In the genomic region with DNA sequence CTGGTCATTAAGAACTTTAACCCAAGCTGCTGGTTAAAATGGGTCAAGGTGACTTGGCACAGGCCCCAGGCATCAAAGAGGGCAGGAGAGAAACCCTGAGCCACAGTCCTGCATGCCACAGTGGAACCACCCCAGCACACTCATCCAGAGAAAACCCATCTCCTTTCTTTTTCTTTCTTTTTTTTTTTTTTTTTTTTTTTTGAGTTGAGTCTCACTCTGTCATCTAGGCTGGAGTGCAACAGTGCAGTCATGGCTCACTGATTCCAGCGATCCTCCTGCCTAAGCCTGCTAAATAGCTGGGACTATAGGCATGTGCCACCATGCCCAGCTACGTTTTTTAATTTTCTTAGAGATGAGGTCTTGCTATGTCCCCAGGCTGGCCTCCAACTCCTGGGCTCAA, we compare ENCODE assay signal across 1 cellular context.
TF ChIP-seq lines count a peak whose summit lies in the region.

No MANE protein-coding gene starts in this region.

TF ChIP-seq in H1, 55 proteins besides CTCF, POLR2A, EP300 and RAD21 (continued from another document):
- no peak for TF ChIP-seq RFX5 (IDR thresholded peaks at IDR 0.05; ENCODE audit: borderline replicate concordance, low read depth, low read length)
- TF ChIP-seq CREB1 (IDR thresholded peaks at IDR 0.05), result no peak
- no peak for TF ChIP-seq SUZ12 (IDR thresholded peaks at IDR 0.05; ENCODE audit: low read length)
- TF ChIP-seq POLR2AphosphoS5 (IDR thresholded peaks at IDR 0.05; ENCODE audit: low read depth, low read length), result no peak
- TF ChIP-seq, protein P1, sequence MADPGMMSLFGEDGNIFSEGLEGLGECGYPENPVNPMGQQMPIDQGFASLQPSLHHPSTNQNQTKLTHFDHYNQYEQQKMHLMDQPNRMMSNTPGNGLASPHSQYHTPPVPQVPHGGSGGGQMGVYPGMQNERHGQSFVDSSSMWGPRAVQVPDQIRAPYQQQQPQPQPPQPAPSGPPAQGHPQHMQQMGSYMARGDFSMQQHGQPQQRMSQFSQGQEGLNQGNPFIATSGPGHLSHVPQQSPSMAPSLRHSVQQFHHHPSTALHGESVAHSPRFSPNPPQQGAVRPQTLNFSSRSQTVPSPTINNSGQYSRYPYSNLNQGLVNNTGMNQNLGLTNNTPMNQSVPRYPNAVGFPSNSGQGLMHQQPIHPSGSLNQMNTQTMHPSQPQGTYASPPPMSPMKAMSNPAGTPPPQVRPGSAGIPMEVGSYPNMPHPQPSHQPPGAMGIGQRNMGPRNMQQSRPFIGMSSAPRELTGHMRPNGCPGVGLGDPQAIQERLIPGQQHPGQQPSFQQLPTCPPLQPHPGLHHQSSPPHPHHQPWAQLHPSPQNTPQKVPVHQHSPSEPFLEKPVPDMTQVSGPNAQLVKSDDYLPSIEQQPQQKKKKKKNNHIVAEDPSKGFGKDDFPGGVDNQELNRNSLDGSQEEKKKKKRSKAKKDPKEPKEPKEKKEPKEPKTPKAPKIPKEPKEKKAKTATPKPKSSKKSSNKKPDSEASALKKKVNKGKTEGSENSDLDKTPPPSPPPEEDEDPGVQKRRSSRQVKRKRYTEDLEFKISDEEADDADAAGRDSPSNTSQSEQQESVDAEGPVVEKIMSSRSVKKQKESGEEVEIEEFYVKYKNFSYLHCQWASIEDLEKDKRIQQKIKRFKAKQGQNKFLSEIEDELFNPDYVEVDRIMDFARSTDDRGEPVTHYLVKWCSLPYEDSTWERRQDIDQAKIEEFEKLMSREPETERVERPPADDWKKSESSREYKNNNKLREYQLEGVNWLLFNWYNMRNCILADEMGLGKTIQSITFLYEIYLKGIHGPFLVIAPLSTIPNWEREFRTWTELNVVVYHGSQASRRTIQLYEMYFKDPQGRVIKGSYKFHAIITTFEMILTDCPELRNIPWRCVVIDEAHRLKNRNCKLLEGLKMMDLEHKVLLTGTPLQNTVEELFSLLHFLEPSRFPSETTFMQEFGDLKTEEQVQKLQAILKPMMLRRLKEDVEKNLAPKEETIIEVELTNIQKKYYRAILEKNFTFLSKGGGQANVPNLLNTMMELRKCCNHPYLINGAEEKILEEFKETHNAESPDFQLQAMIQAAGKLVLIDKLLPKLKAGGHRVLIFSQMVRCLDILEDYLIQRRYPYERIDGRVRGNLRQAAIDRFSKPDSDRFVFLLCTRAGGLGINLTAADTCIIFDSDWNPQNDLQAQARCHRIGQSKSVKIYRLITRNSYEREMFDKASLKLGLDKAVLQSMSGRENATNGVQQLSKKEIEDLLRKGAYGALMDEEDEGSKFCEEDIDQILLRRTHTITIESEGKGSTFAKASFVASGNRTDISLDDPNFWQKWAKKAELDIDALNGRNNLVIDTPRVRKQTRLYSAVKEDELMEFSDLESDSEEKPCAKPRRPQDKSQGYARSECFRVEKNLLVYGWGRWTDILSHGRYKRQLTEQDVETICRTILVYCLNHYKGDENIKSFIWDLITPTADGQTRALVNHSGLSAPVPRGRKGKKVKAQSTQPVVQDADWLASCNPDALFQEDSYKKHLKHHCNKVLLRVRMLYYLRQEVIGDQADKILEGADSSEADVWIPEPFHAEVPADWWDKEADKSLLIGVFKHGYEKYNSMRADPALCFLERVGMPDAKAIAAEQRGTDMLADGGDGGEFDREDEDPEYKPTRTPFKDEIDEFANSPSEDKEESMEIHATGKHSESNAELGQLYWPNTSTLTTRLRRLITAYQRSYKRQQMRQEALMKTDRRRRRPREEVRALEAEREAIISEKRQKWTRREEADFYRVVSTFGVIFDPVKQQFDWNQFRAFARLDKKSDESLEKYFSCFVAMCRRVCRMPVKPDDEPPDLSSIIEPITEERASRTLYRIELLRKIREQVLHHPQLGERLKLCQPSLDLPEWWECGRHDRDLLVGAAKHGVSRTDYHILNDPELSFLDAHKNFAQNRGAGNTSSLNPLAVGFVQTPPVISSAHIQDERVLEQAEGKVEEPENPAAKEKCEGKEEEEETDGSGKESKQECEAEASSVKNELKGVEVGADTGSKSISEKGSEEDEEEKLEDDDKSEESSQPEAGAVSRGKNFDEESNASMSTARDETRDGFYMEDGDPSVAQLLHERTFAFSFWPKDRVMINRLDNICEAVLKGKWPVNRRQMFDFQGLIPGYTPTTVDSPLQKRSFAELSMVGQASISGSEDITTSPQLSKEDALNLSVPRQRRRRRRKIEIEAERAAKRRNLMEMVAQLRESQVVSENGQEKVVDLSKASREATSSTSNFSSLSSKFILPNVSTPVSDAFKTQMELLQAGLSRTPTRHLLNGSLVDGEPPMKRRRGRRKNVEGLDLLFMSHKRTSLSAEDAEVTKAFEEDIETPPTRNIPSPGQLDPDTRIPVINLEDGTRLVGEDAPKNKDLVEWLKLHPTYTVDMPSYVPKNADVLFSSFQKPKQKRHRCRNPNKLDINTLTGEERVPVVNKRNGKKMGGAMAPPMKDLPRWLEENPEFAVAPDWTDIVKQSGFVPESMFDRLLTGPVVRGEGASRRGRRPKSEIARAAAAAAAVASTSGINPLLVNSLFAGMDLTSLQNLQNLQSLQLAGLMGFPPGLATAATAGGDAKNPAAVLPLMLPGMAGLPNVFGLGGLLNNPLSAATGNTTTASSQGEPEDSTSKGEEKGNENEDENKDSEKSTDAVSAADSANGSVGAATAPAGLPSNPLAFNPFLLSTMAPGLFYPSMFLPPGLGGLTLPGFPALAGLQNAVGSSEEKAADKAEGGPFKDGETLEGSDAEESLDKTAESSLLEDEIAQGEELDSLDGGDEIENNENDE (IDR thresholded peaks at IDR 0.05; ENCODE audit: insufficient replicate concordance, low read length), result no peak
- TF ChIP-seq SIRT6 (IDR thresholded peaks at IDR 0.05; ENCODE audit: low read length), result no peak
- TF ChIP-seq HDAC2 (IDR thresholded peaks at IDR 0.05; ENCODE audit: borderline replicate concordance in 1 of 2, low read depth in 2 of 2, low read length in 2 of 2), result no peak
- no peak for TF ChIP-seq FOSL1 (IDR thresholded peaks at IDR 0.05; ENCODE audit: insufficient read depth, low read depth, low read length)
- no peak for TF ChIP-seq SIX5 (IDR thresholded peaks at IDR 0.05; ENCODE audit: low read depth, low read length)
- TF ChIP-seq KDM5A (IDR thresholded peaks at IDR 0.05; ENCODE audit: low read length), result no peak
- TF ChIP-seq CTBP2 (IDR thresholded peaks at IDR 0.05; ENCODE audit: borderline replicate concordance, insufficient read depth, insufficient read length, low read length), result no peak
- TF ChIP-seq JUN (IDR thresholded peaks at IDR 0.05; ENCODE audit: low read depth, low read length), result no peak
- no peak for TF ChIP-seq EGR1 (IDR thresholded peaks at IDR 0.05; ENCODE audit: borderline replicate concordance, low read depth, low read length)
- no peak for TF ChIP-seq MAX (IDR thresholded peaks at IDR 0.05)
- TF ChIP-seq, protein P2, sequence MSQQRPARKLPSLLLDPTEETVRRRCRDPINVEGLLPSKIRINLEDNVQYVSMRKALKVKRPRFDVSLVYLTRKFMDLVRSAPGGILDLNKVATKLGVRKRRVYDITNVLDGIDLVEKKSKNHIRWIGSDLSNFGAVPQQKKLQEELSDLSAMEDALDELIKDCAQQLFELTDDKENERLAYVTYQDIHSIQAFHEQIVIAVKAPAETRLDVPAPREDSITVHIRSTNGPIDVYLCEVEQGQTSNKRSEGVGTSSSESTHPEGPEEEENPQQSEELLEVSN (IDR thresholded peaks at IDR 0.05), result no peak
- TF ChIP-seq BCL11A (IDR thresholded peaks at IDR 0.05; ENCODE audit: low read depth in 2 of 2, low read length in 2 of 2), result no peak
- TF ChIP-seq SIN3A (conservative IDR thresholded peaks at IDR 0.05 in 1 of 2, IDR thresholded peaks at IDR 0.05 in 1 of 2; ENCODE audit: low read depth in 1 of 2, low read length in 2 of 2), result no peak
- no peak for TF ChIP-seq BACH1 (IDR thresholded peaks at IDR 0.05; ENCODE audit: low read length)
